ENCODE assay signal across 22 cellular contexts in the genomic region with DNA sequence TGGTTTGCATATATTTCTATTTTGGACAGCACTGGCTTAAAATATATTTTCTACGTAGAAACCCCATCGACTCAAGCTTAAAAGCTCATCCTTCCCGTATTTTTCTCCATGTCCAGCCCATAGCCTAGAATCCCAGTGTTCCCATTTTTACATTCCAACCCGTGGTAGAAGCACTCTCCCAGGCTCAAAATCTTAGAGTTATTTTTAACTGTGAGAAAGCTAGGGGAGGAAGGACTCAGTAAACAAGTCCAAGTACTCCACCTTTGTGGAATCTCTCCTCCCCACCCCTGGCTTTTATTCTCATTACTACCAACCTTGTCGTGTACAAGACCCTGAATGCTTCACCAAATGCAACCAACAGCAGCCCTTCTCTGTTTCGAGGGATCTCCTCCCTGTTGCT.
DNase-seq lines count a peak whose midpoint lies in the region; ATAC-seq, FAIRE-seq and TF ChIP-seq lines count a peak whose summit lies in the region.
"Had no signal": no experiment of that assay in that cellular context is flagged by ENCODE, and none has a peak within 500 bp of the region (broad histone marks: within the 10 kb centered on the region; RNA-seq: fewer than 3 reads in every experiment).

No MANE protein-coding gene starts in this region.

- H3K36me3 Mint-ChIP-seq in astrocyte (ENCODE audit: low read depth, unreplicated experiment), result peaks cover 19% of the 10 kb centered on the region

- H3K27me3 ChIP-seq in astrocyte (ENCODE audit: insufficient read depth, low read length) (no peaks in the 10 kb centered on the region), heart right ventricle (no peaks in the 10 kb centered on the region), gastrocnemius medialis (no peaks in the 10 kb centered on the region)
- H3K27me3 ChIP-seq: Peyer's patch had no signal

- peaks cover 89% of the 10 kb centered on the region for H4K20me1 ChIP-seq in astrocyte (ENCODE audit: insufficient read depth, low read length)

- no peak overlapping the region for H3K9ac ChIP-seq in astrocyte (ENCODE audit: low read length)

- no peak overlapping the region for H3K27ac ChIP-seq in astrocyte (ENCODE audit: low read depth, low read length)
- peak overlapping the region in 8 of 10 donors; percentile 26 to 78 (median 58) for H3K27ac ChIP-seq in heart right ventricle
- H3K27ac ChIP-seq in gastrocnemius medialis, result peak overlapping the region; percentile 23 to 49 (median 36)
- H3K27ac ChIP-seq: C4-2B, Peyer's patch, SK-N-MC had no signal

- H3K4me2 ChIP-seq in astrocyte (ENCODE audit: low read length), result no peak overlapping the region

- no peaks in the 10 kb centered on the region for H3K27me3 Mint-ChIP-seq in astrocyte (ENCODE audit: low read depth, unreplicated experiment)

- H3K9me3 Mint-ChIP-seq in astrocyte (ENCODE audit: unreplicated experiment), result no peaks in the 10 kb centered on the region

- in situ Hi-C loops in G401 (cut with HindIII; ENCODE audit: low sequenced_read_pairs), result no loop called here
- in situ Hi-C loops in gastrocnemius medialis (cut with MboI; ENCODE audit: low sequenced_read_pairs in 4 of 4), result no loop called here

- peak in 4 of 8 donors; percentile 38 to 62 (median 48) for ATAC-seq in heart right ventricle
- ATAC-seq in gastrocnemius medialis, result no peak
- ATAC-seq: GM12878 had no signal

- DNase-seq in G401 (ENCODE audit: low spot score), result peak; percentile 17
- DNase-seq in astrocyte (ENCODE audit: low read depth), result no peak
- no peak for DNase-seq in heart right ventricle
- no peak for DNase-seq in gastrocnemius medialis
- no peak for DNase-seq in hypothalamus (lab: John Stamatoyannopoulos, UW)
- DNase-seq in hepatic stellate cell (ENCODE audit: low spot score), result no peak
- DNase-seq in EL, result no peak
- DNase-seq: ACHN; COR-L47; GOT3; NCI-H1105 treated with DMSO at 0.1 percent for 48 hours; NCI-H1694; NCI-H2081 treated with DMSO at 0.1 percent for 48 hours; NCI-H510A; NCI-H748 treated with DMSO at 0.1 percent for 48 hours; NK-92 treated with Interleukin-12 subunit alpha and Interleukin-12 subunit beta, amount 100 ng/mL, for 24 hours; Peyer's patch; SHP77 had no signal

- no peaks in the 10 kb centered on the region for H3K4me1 ChIP-seq in astrocyte (ENCODE audit: insufficient read depth, low read length)
- H3K4me1 ChIP-seq in heart right ventricle, result peaks cover 16 to 82% (median 64%) of the 10 kb centered on the region in 9 donors
- peaks cover 10 to 41% of the 10 kb centered on the region in 2 donors for H3K4me1 ChIP-seq in gastrocnemius medialis
- H3K4me1 ChIP-seq: Peyer's patch had no signal

- H3K4me3 ChIP-seq in astrocyte (ENCODE audit: insufficient read depth, low read depth, low read length), result no peak overlapping the region
- H3K4me3 ChIP-seq in heart right ventricle, result peak overlapping the region in 2 of 10 donors; percentile 5 to 14
- H3K4me3 ChIP-seq in gastrocnemius medialis, result no peak overlapping the region
- H3K4me3 ChIP-seq: GM12878, Peyer's patch, SK-N-MC had no signal

- peaks cover 99% of the 10 kb centered on the region for H3K79me2 ChIP-seq in astrocyte (ENCODE audit: insufficient read depth, low read length)

- FAIRE-seq in astrocyte (lab: Jason Lieb, UNC), result no peak
- FAIRE-seq: GM12878, GM19239 had no signal

- TF ChIP-seq POLR2A in gastrocnemius medialis (IDR thresholded peaks at IDR 0.05), result no peak

- H3K9me3 ChIP-seq in astrocyte (ENCODE audit: insufficient read depth, low read depth, low read length) (no peaks in the 10 kb centered on the region), heart right ventricle (peaks cover 0 to 6% (median 0%) of the 10 kb centered on the region in 11 donors), gastrocnemius medialis (no peaks in the 10 kb centered on the region)
- H3K9me3 ChIP-seq: Peyer's patch had no signal

- no peak overlapping the region for H2AFZ ChIP-seq in astrocyte (ENCODE audit: low read depth, low read length)

- peak overlapping the region; percentile 9 for H3K27ac Mint-ChIP-seq in astrocyte (ENCODE audit: unreplicated experiment)

- TF ChIP-seq CTCF in astrocyte (IDR thresholded peaks at IDR 0.05; ENCODE audit: insufficient read depth, low read depth, low read length) (no peak), heart right ventricle (IDR thresholded peaks at IDR 0.05) (no peak), gastrocnemius medialis (IDR thresholded peaks at IDR 0.05 in 4 of 5, conservative IDR thresholded peaks at IDR 0.05 in 1 of 5) (no peak)

- intact Hi-C loops in heart right ventricle (cut with DNase I), result loop anchor here in 5 of 10 donors (5.0 to 10.0 kb wide), 4 partner anchors 36 to 69 kb away; a partner anchor contains a TSS
- intact Hi-C loops in gastrocnemius medialis (cut with DNase I; ENCODE audit: low total_unique reads), result no loop called here

- H3K4me1 Mint-ChIP-seq in astrocyte (ENCODE audit: low read depth, unreplicated experiment), result peaks cover 23% of the 10 kb centered on the region

- H3K36me3 ChIP-seq in astrocyte (ENCODE audit: insufficient read depth, low read length), result peaks cover 31% of the 10 kb centered on the region
- peaks cover 0 to 9% (median 0%) of the 10 kb centered on the region in 9 donors for H3K36me3 ChIP-seq in heart right ventricle
- H3K36me3 ChIP-seq in gastrocnemius medialis, result no peaks in the 10 kb centered on the region
- H3K36me3 ChIP-seq: Peyer's patch had no signal

- no peak overlapping the region for H3K4me3 Mint-ChIP-seq in astrocyte (ENCODE audit: unreplicated experiment)

- WGBS in heart right ventricle, 2 donors, result 31 to 41% methylated on average over 6 of the region's 6 CpGs
